ENCODE assay signal across 8 cellular contexts in genomic region chr21:16587671-16588379, GRCh38.
A peak's percentile ranks its signal among the peaks of the same experiment; 100 is the strongest.
DNase-seq lines count a peak whose midpoint lies in the region; ATAC-seq and TF ChIP-seq lines count a peak whose summit lies in the region.

No MANE protein-coding gene starts in this region.

- no peaks in the 10 kb centered on the region for H3K36me3 ChIP-seq in HUES48 (ENCODE audit: control insufficient read depth, insufficient read depth, low read length)
- no peaks in the 10 kb centered on the region for H3K36me3 ChIP-seq in CD8-positive, alpha-beta memory T cell (ENCODE audit: insufficient read depth, low read length)

- TSS peak; percentile 77 for BruUV-seq in MCF 10A (replicated peaks; lab: Mats Ljungman, UMichigan)

- H3K9me3 ChIP-seq in HUES48 (ENCODE audit: control insufficient read depth, insufficient read depth, low read length): no peaks in the 10 kb centered on the region
- no peaks in the 10 kb centered on the region for H3K9me3 ChIP-seq in CD8-positive, alpha-beta memory T cell (ENCODE audit: low read length)

- peak overlapping the region; percentile 59 for H3K4me3 ChIP-seq in HUES48 (ENCODE audit: low read depth, low read length)
- no peak overlapping the region for H3K4me3 ChIP-seq in CD8-positive, alpha-beta memory T cell (ENCODE audit: low read length)

- TF ChIP-seq CTCF in MCF 10A (IDR thresholded peaks at IDR 0.05; ENCODE audit: unreplicated experiment): no peak

- H3K9me3 Mint-ChIP-seq in MCF 10A (ENCODE audit: unreplicated experiment): no peaks in the 10 kb centered on the region
- peaks cover 0 to 11% (median 4%) of the 10 kb centered on the region in 5 donors for H3K9me3 Mint-ChIP-seq in CD8-positive, alpha-beta memory T cell

- peak; percentile 80 for DNase-seq in MCF 10A (ENCODE audit: unreplicated experiment)
- DNase-seq in inferior parietal cortex (ENCODE audit: extremely low spot score): peak; percentile 63
- peak in 7 of 49 donors; percentile 6 to 66 (median 23) for DNase-seq in substantia nigra (lab: John Stamatoyannopoulos, UW)
- no peak for DNase-seq in CD8-positive, alpha-beta memory T cell
- no peak for DNase-seq in stimulated activated CD4-positive, alpha-beta T cell treated with anti-CD3 and anti-CD28 coated beads, Interleukin-15, amount 100 ng/mL, for 24 hours

- no peak overlapping the region; the same call in 1 of the 2 replicates for H3K9ac ChIP-seq in HUES48 (ENCODE audit: low read depth, low read length)

- H3K4me1 ChIP-seq in HUES48 (ENCODE audit: control insufficient read depth, insufficient read depth, low read length): peaks cover 21% of the 10 kb centered on the region
- H3K4me1 ChIP-seq in CD8-positive, alpha-beta memory T cell (ENCODE audit: insufficient read depth, low read length): no peaks in the 10 kb centered on the region

- no peak overlapping the region for H3K4me3 Mint-ChIP-seq in MCF 10A (ENCODE audit: unreplicated experiment)
- no peak overlapping the region for H3K4me3 Mint-ChIP-seq in CD8-positive, alpha-beta memory T cell

- no peaks in the 10 kb centered on the region for H3K27me3 Mint-ChIP-seq in MCF 10A (ENCODE audit: insufficient read depth, unreplicated experiment)
- H3K27me3 Mint-ChIP-seq in CD8-positive, alpha-beta memory T cell: no peaks in the 10 kb centered on the region

- H3K27ac Mint-ChIP-seq in MCF 10A (ENCODE audit: low read depth, unreplicated experiment): no peak overlapping the region
- H3K27ac Mint-ChIP-seq in CD8-positive, alpha-beta memory T cell: no peak overlapping the region

- CTCF ChIA-PET in MCF 10A (lab: Yijun Ruan, JAX): no interaction called here
- CTCF ChIA-PET in CD8-positive, alpha-beta memory T cell (lab: Charles Lee): no interaction called here

- peaks cover 3% of the 10 kb centered on the region; the same call in 1 of the 2 replicates for H3K27me3 ChIP-seq in HUES48 (ENCODE audit: control insufficient read depth, insufficient read depth, low read length)
- H3K27me3 ChIP-seq in CD8-positive, alpha-beta memory T cell (ENCODE audit: insufficient read depth, low read length, poor library complexity, severe bottlenecking): no peaks in the 10 kb centered on the region

- H3K36me3 Mint-ChIP-seq in MCF 10A (ENCODE audit: insufficient read depth, unreplicated experiment): no peaks in the 10 kb centered on the region
- no peaks in the 10 kb centered on the region for H3K36me3 Mint-ChIP-seq in CD8-positive, alpha-beta memory T cell

- peaks cover 6% of the 10 kb centered on the region for H3K4me1 Mint-ChIP-seq in MCF 10A (ENCODE audit: insufficient read depth, unreplicated experiment)
- H3K4me1 Mint-ChIP-seq in CD8-positive, alpha-beta memory T cell: no peaks in the 10 kb centered on the region

- POLR2A ChIA-PET in MCF 10A (lab: Yijun Ruan, JAX): interaction anchor here (0.6 to 2.6 kb wide), 16 partner anchors 8 to 643 kb away, joined by 3 to 17 read pairs (median 3); no protein-coding TSS in a partner anchor
- POLR2A ChIA-PET in CD8-positive, alpha-beta memory T cell (lab: Charles Lee): no interaction called here

- peak overlapping the region; percentile 9 for H3K27ac ChIP-seq in HUES48 (ENCODE audit: low read depth, low read length)
- peak overlapping the region; percentile 95 for H3K27ac ChIP-seq in substantia nigra (ENCODE audit: low read depth, low read length, poor library complexity, severe bottlenecking)
- H3K27ac ChIP-seq in CD8-positive, alpha-beta memory T cell (ENCODE audit: low read depth, low read length): no peak overlapping the region

- intact Hi-C loops in MCF 10A (cut with micrococcal nuclease): loop anchor here (10.0 kb wide), 1 partner anchor 393 kb away; no protein-coding TSS in a partner anchor

- no peak for ATAC-seq in GM21786 (IDR thresholded peaks at IDR 0.05; ENCODE audit: unreplicated experiment)
- ATAC-seq in HG02970 (IDR thresholded peaks at IDR 0.05; ENCODE audit: low FRiP score, unreplicated experiment): no peak

Comparison
In these comparisons a context has a peak if more than half of its experiments do, and no peak if none do; other contexts are left out.
1. DNase-seq: peak in MCF 10A (single experiment) and inferior parietal cortex (single experiment); none in CD8-positive, alpha-beta memory T cell (0 of 5) and stimulated activated CD4-positive, alpha-beta T cell treated with anti-CD3 and anti-CD28 coated beads, Interleukin-15, amount 100 ng/mL, for 24 hours (single experiment).